Comparison of ENCODE assay signal across 14 cellular contexts in genomic region chr22:31281733-31282132, GRCh38. TPM values are rescaled to one million over a fixed set of nuclear protein-coding genes. Genes with fewer than 3 reads are reported as not detected.
A peak's percentile ranks its signal among the peaks of the same experiment; 100 is the strongest.
DNase-seq lines count a peak whose midpoint lies in the region; ATAC-seq lines count a peak whose summit lies in the region.
"Had no signal": no experiment of that assay in that cellular context is flagged by ENCODE, and none has a peak within 500 bp of the region (broad histone marks: within the 10 kb centered on the region; RNA-seq: fewer than 3 reads in every experiment).

No MANE protein-coding gene starts in this region.

- H3K4me3 ChIP-seq in thymus (ENCODE audit: low read length), result no peak overlapping the region
- H3K4me3 ChIP-seq: SK-N-MC had no signal

- H3K36me3 ChIP-seq in thymus (ENCODE audit: control insufficient read depth, insufficient read depth), result peaks cover 75% of the 10 kb centered on the region

- intact Hi-C loops in Right ventricle myocardium superior (cut with DNase I) (no loop called here), Right ventricle myocardium inferior (cut with DNase I) (no loop called here), left ventricle myocardium superior (cut with micrococcal nuclease) (no loop called here)

- peaks cover 25% of the 10 kb centered on the region for H3K4me1 ChIP-seq in thymus (ENCODE audit: control insufficient read depth, insufficient read depth, low read length)

- WGBS in thymus, result 72% methylated on average over 4 of the region's 4 CpGs

- peak; percentile 52 for ATAC-seq in Right ventricle myocardium superior (ENCODE audit: poor library complexity)
- ATAC-seq in Right ventricle myocardium inferior, result no peak
- ATAC-seq in left ventricle myocardium superior, result peak; percentile 51
- no peak for ATAC-seq in GM19455 (IDR thresholded peaks at IDR 0.05; ENCODE audit: unreplicated experiment)
- ATAC-seq in HG03571 (IDR thresholded peaks at IDR 0.05; ENCODE audit: unreplicated experiment), result no peak

- H3K27me3 ChIP-seq in thymus (ENCODE audit: control insufficient read depth, insufficient read depth), result no peaks in the 10 kb centered on the region

- no peak overlapping the region for H3K4me3 Mint-ChIP-seq in activated naive CD8-positive, alpha-beta T cell

- H3K9me3 ChIP-seq in thymus (ENCODE audit: control insufficient read depth), result no peaks in the 10 kb centered on the region

- no peaks in the 10 kb centered on the region for H3K27me3 Mint-ChIP-seq in activated naive CD8-positive, alpha-beta T cell

- no peaks in the 10 kb centered on the region for H3K9me3 Mint-ChIP-seq in activated naive CD8-positive, alpha-beta T cell (ENCODE audit: low read depth)

- peak overlapping the region; percentile 99 for H3K27ac Mint-ChIP-seq in activated naive CD8-positive, alpha-beta T cell

- DNase-seq in Right ventricle myocardium superior, result no peak
- no peak for DNase-seq in Right ventricle myocardium inferior (ENCODE audit: missing footprints)
- peak; percentile 37 for DNase-seq in left ventricle myocardium superior
- no peak for DNase-seq in medulla oblongata (ENCODE audit: extremely low spot score)
- DNase-seq: activated CD4-positive, alpha-beta T cell treated with anti-CD3 and anti-CD28 coated beads for 4 hours; HCEC 1CT; NCI-H1417 treated with DMSO at 0.1 percent for 48 hours; NCI-H526 treated with DMSO at 0.1 percent for 48 hours; stimulated activated CD4-positive, alpha-beta T cell treated with anti-CD3 and anti-CD28 coated beads, Interleukin-2, amount 100 ng/mL, for 24 hours had no signal

- H3K27ac ChIP-seq in thymus (ENCODE audit: low read depth), result peak overlapping the region; percentile 77
- H3K27ac ChIP-seq: SK-N-MC had no signal

- peaks cover 96% of the 10 kb centered on the region for H3K4me1 Mint-ChIP-seq in activated naive CD8-positive, alpha-beta T cell (ENCODE audit: low read depth)

- H3K36me3 Mint-ChIP-seq in activated naive CD8-positive, alpha-beta T cell, result peaks cover 12% of the 10 kb centered on the region

RNA-seq across cellular contexts. Expression of gene PIK3IP1, which starts 10.6 kb away (rescaled TPM):
- total RNA-seq in Right ventricle myocardium superior (10.4 TPM), Right ventricle myocardium inferior (13.7 TPM), left ventricle myocardium superior (15.3 TPM)
- polyA plus RNA-seq in thymus, result 182 TPM

Comparison
In these comparisons a context has a peak if more than half of its experiments do, and no peak if none do; other contexts are left out.
1. ATAC-seq: peak in Right ventricle myocardium superior (single experiment) and left ventricle myocardium superior (single experiment); none in Right ventricle myocardium inferior (single experiment), GM19455 (single experiment) and HG03571 (single experiment).